Comparison of ENCODE assay signal across 8 cellular contexts in the genomic region with DNA sequence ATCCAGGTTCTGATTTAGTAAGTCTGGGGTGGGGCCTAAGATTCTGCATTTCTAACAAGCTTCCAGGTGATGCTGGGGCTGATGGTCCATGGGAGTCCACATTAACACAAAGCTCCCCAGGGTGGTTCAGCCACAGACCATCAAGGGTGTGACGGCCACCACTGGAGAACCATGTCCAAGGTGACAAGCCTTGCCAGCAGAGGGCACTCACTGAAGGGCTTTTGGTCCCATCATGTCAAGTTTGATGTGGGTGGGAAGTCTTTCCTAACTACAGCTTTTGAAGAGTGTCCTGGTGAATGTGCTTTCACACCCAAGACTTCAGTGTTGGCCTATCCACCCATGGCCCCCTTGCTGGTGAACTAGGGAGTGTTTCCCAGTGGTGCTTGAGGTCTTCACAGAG.
DNase-seq lines count a peak whose midpoint lies in the region; ATAC-seq and TF ChIP-seq lines count a peak whose summit lies in the region.

No MANE protein-coding gene starts in this region.

- H3K27ac ChIP-seq in CD8-positive, alpha-beta T cell (ENCODE audit: low read depth, low read length): no peak overlapping the region
- no peak overlapping the region for H3K27ac ChIP-seq in endodermal cell (ENCODE audit: low read depth, low read length)
- H3K27ac ChIP-seq in spleen: no peak overlapping the region

- WGBS in endodermal cell (ENCODE audit: insufficient coverage in 1 of 2, insufficient read length in 1 of 2), 2 experiments: 50 to 79% methylated on average over 1 of the region's 1 CpG
- 27 to 67% (median 45%) methylated on average over 1 of the region's 1 CpG for WGBS in spleen, 5 donors

- CTCF ChIA-PET in CD8-positive, alpha-beta T cell (lab: Charles Lee): interaction anchor here (0.7 to 3.5 kb wide), 18 partner anchors 8 to 442 kb away, joined by 3 to 49 read pairs (median 6); a partner anchor contains a TSS

- intact Hi-C loops in CD8-positive, alpha-beta T cell (cut with DNase I, micrococcal nuclease): loop anchor here (1.0 to 2.0 kb wide), 2 partner anchors 20 to 41 kb away; no protein-coding TSS in a partner anchor
- intact Hi-C loops in spleen (cut with DNase I; ENCODE audit: low total_unique reads): no loop called here

- TF ChIP-seq POLR2A in spleen (IDR thresholded peaks at IDR 0.05): no peak

- H3K27ac Mint-ChIP-seq in CD8-positive, alpha-beta T cell: no peak overlapping the region
- H3K27ac Mint-ChIP-seq in endodermal cell: no peak overlapping the region

- no peaks in the 10 kb centered on the region for H3K4me1 ChIP-seq in CD8-positive, alpha-beta T cell (ENCODE audit: insufficient read depth, low read length)
- H3K4me1 ChIP-seq in endodermal cell (ENCODE audit: control insufficient read depth, insufficient read depth, low read length) (peaks cover 10% of the 10 kb centered on the region), spleen (no peaks in the 10 kb centered on the region)

- peaks cover 5% of the 10 kb centered on the region for H3K27me3 Mint-ChIP-seq in CD8-positive, alpha-beta T cell (ENCODE audit: low read depth)
- H3K27me3 Mint-ChIP-seq in endodermal cell (ENCODE audit: insufficient read depth): peaks cover 2% of the 10 kb centered on the region

- no peaks in the 10 kb centered on the region for H3K9me3 ChIP-seq in CD8-positive, alpha-beta T cell (ENCODE audit: low read length)
- no peaks in the 10 kb centered on the region for H3K9me3 ChIP-seq in endodermal cell (ENCODE audit: control insufficient read depth, low read length)
- H3K9me3 ChIP-seq in spleen: no peaks in the 10 kb centered on the region

- no peak overlapping the region for H3K4me3 ChIP-seq in CD8-positive, alpha-beta T cell (ENCODE audit: low read depth, low read length)
- H3K4me3 ChIP-seq in endodermal cell (ENCODE audit: low read length) (no peak overlapping the region), spleen (no peak overlapping the region)

- POLR2A ChIA-PET in CD8-positive, alpha-beta T cell (lab: Charles Lee): interaction anchor here (0.8 kb wide), 1 partner anchor 10 kb away, joined by 3 read pairs; no protein-coding TSS in a partner anchor

- peak in 6 of 7 experiments; percentile 30 to 69 (median 48) for DNase-seq in CD8-positive, alpha-beta T cell
- DNase-seq in HT-29 (ENCODE audit: low spot score): peak; percentile 63
- peak; percentile 79 for DNase-seq in endodermal cell
- DNase-seq in spleen: peak; percentile 72

- H3K9me3 Mint-ChIP-seq in CD8-positive, alpha-beta T cell: no peaks in the 10 kb centered on the region
- H3K9me3 Mint-ChIP-seq in endodermal cell: no peaks in the 10 kb centered on the region

- H3K9ac ChIP-seq in endodermal cell (ENCODE audit: extremely low read depth, low read length, poor library complexity, severe bottlenecking): no peak overlapping the region

- no peak overlapping the region for H3K4me3 Mint-ChIP-seq in CD8-positive, alpha-beta T cell
- no peak overlapping the region for H3K4me3 Mint-ChIP-seq in endodermal cell

- H3K27me3 ChIP-seq in CD8-positive, alpha-beta T cell (ENCODE audit: insufficient read depth, low read length): no peaks in the 10 kb centered on the region
- H3K27me3 ChIP-seq in endodermal cell (ENCODE audit: control insufficient read depth, insufficient read depth, low read length, poor library complexity, severe bottlenecking) (no peaks in the 10 kb centered on the region), spleen (replicated peaks in 1 of 7) (no peaks in the 10 kb centered on the region)

- ATAC-seq in CD8-positive, alpha-beta T cell: no peak
- peak; percentile 32 to 45 for ATAC-seq in activated CD4-positive, CD25-positive, alpha-beta regulatory T cell treated with anti-CD3 and anti-CD28 coated beads, Interleukin-2, amount 50 U/mL, for 24 hours
- no peak for ATAC-seq in HG03521 (IDR thresholded peaks at IDR 0.05; ENCODE audit: unreplicated experiment)
- no peak for ATAC-seq in HG03378 (IDR thresholded peaks at IDR 0.05; ENCODE audit: unreplicated experiment)
- ATAC-seq in HG02973 (IDR thresholded peaks at IDR 0.05; ENCODE audit: unreplicated experiment): no peak

- H3K4me1 Mint-ChIP-seq in CD8-positive, alpha-beta T cell (ENCODE audit: low read depth): no peaks in the 10 kb centered on the region
- peaks cover 15% of the 10 kb centered on the region for H3K4me1 Mint-ChIP-seq in endodermal cell

- no peaks in the 10 kb centered on the region for H3K36me3 ChIP-seq in CD8-positive, alpha-beta T cell (ENCODE audit: insufficient read depth, low read length)
- H3K36me3 ChIP-seq in endodermal cell (ENCODE audit: control insufficient read depth, insufficient read depth, low read length) (no peaks in the 10 kb centered on the region), spleen (no peaks in the 10 kb centered on the region)

- TF ChIP-seq CTCF in CD8-positive, alpha-beta T cell (IDR thresholded peaks at IDR 0.05): no peak
- TF ChIP-seq CTCF in endodermal cell (conservative IDR thresholded peaks at IDR 0.05): peak; percentile 77
- TF ChIP-seq CTCF in spleen (IDR thresholded peaks at IDR 0.05 in 8 of 11, conservative IDR thresholded peaks at IDR 0.05 in 3 of 11): peak in 8 of 11 experiments; percentile 12 to 50 (median 36)

- no peaks in the 10 kb centered on the region for H3K36me3 Mint-ChIP-seq in CD8-positive, alpha-beta T cell
- no peaks in the 10 kb centered on the region for H3K36me3 Mint-ChIP-seq in endodermal cell (ENCODE audit: low read depth)

Comparison
In these comparisons a context has a peak if more than half of its experiments do, and no peak if none do; other contexts are left out.
1. ATAC-seq: peak in activated CD4-positive, CD25-positive, alpha-beta regulatory T cell treated with anti-CD3 and anti-CD28 coated beads, Interleukin-2, amount 50 U/mL, for 24 hours (2 of 2); none in CD8-positive, alpha-beta T cell (single experiment), HG03521 (single experiment), HG03378 (single experiment) and HG02973 (single experiment).
2. Peak in every context shown above with its lines, with median percentiles within 50 percentile points of each other: DNase-seq.